3 cellular contexts compared by ENCODE assay signal in the genomic region with DNA sequence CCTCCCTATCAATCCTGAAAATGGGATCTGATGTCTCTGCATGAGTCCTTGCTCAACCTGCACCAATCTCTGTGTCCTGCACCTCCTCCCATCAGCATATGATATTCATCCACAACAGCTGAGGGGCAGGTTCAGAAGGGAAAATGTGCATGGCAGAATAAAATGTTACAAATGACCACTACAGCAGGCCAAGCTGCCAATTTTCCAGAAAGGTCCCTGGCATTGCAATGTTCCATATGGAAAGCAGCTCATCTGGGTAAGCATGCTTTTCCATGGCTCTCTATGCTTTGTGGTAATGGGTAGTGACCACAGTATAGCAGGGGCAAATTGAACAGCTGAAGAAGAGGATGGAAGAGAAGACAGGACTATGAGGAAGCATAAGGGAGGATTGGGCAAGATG.
"Had no signal": no experiment of that assay in that cellular context is flagged by ENCODE, and none has a peak within 500 bp of the region (broad histone marks: within the 10 kb centered on the region; RNA-seq: fewer than 3 reads in every experiment).

No MANE protein-coding gene starts in this region.

- H3K4me3 ChIP-seq: GM12878 had no signal

- DNase-seq: GDM1, GF-D8 had no signal
